ENCODE assay signal across 8 cellular contexts in the genomic region with DNA sequence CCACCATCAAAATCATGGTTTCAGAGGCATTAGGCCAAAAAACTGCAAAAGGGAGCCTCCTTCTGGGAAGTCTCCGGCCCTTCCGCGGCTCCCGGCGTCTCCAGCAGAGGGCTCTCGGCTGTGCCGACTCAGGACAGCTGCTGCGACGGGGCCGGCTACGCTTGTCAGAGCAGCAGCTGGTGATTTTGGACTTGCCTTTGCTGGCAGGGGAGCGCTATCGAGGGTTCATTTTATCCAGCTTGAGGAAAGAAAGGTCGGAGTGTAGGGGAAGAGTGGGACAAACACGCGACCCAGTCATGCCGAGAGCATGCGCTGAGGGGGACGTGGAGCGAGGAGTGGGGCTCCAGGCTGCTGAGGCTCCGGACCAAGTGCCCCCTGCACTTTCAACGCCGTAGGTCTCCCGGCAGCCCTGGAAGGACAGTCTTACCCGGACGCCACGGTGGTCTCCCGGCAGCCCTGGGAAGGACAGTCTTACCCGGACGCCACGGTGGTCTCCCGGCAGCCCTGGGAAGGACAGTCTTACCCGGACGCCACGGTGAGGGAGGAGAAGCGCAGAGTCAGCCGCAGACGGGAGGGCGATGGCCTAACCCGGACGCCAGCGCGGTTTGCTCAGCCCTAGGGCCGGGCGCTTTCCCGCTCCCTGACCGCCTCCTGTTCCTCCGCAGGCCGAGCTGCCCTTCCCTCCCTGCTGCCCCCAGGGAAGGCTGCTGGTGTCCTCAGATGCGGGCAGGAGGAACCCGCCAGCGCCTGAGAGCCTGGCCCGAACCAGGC. TPM values are rescaled to one million over a fixed set of nuclear protein-coding genes. Genes with fewer than 3 reads are reported as not detected.
DNase-seq lines count a peak whose midpoint lies in the region; ATAC-seq and TF ChIP-seq lines count a peak whose summit lies in the region.

No MANE protein-coding gene starts in this region.

- H3K4me3 ChIP-seq in esophagus muscularis mucosa (peak overlapping the region; percentile 55 to 60 (median 57)), muscle layer of duodenum (ENCODE audit: low read depth in 1 of 2, low read length in 2 of 2) (peak overlapping the region; percentile 47 to 59)

- TF ChIP-seq CTCF in GM13977 (IDR thresholded peaks at IDR 0.05; ENCODE audit: extremely low read depth, insufficient read depth, missing control alignments), result peak; percentile 82
- TF ChIP-seq CTCF in esophagus muscularis mucosa (IDR thresholded peaks at IDR 0.05), result peak; percentile 68 to 89 (median 74)

- peak overlapping the region; percentile 67 for H3K4me3 Mint-ChIP-seq in activated T-cell treated with anti-CD3 and anti-CD28 coated beads, Interleukin-2, amount 50 U/mL, for 24 hours
- H3K4me3 Mint-ChIP-seq in stimulated activated memory B cell treated with anti-CD40 and anti-IgM and Interleukin-4, amounts not matched to agents 10 μg/mL and 1 μg/mL and 100 μg/mL, for 72 hours, result peak overlapping the region; percentile 68

- WGBS in esophagus muscularis mucosa, result 1% methylated on average over 33 of the region's 53 CpGs

- TF ChIP-seq POLR2A in esophagus muscularis mucosa (IDR thresholded peaks at IDR 0.05; ENCODE audit: low read depth), result no peak

- no peaks in the 10 kb centered on the region for H3K9me3 ChIP-seq in esophagus muscularis mucosa
- no peaks in the 10 kb centered on the region for H3K9me3 ChIP-seq in muscle layer of duodenum (ENCODE audit: control insufficient read depth in 1 of 2, low read length in 2 of 2)

- H3K36me3 ChIP-seq in esophagus muscularis mucosa, result peaks cover 3 to 29% (median 25%) of the 10 kb centered on the region in 4 donors
- peaks cover 19 to 25% of the 10 kb centered on the region in 2 donors for H3K36me3 ChIP-seq in muscle layer of duodenum (ENCODE audit: control insufficient read depth in 1 of 2, insufficient read depth in 2 of 2, low read length in 2 of 2)

- peak; percentile 91 for ATAC-seq in HG02852 (IDR thresholded peaks at IDR 0.05; ENCODE audit: unreplicated experiment)
- peak; percentile 75 for ATAC-seq in stimulated activated memory B cell treated with anti-CD40 and anti-IgM and Interleukin-4, amounts not matched to agents 10 μg/mL and 1 μg/mL and 100 μg/mL, for 72 hours

- H3K27me3 ChIP-seq in esophagus muscularis mucosa (no peaks in the 10 kb centered on the region), muscle layer of duodenum (ENCODE audit: low read depth, low read length) (no peaks in the 10 kb centered on the region)

- in situ Hi-C loops in GM13977 (cut with MboI; ENCODE audit: low pct_unique_long_range_greater_than_20kb, low sequenced_read_pairs, unreplicated experiment), result no loop called here

- H3K27ac ChIP-seq in esophagus muscularis mucosa (replicated peaks in 1 of 4) (peak overlapping the region; percentile 64 to 76 (median 68)), muscle layer of duodenum (ENCODE audit: low read length) (no peak overlapping the region)

- H3K9me3 Mint-ChIP-seq in activated T-cell treated with anti-CD3 and anti-CD28 coated beads, Interleukin-2, amount 50 U/mL, for 24 hours, result no peaks in the 10 kb centered on the region
- no peaks in the 10 kb centered on the region for H3K9me3 Mint-ChIP-seq in stimulated activated memory B cell treated with anti-CD40 and anti-IgM and Interleukin-4, amounts not matched to agents 10 μg/mL and 1 μg/mL and 100 μg/mL, for 72 hours

- H3K4me1 ChIP-seq in esophagus muscularis mucosa, result peaks cover 10 to 19% (median 14%) of the 10 kb centered on the region in 4 donors
- H3K4me1 ChIP-seq in muscle layer of duodenum (ENCODE audit: control insufficient read depth in 1 of 2, insufficient read depth in 2 of 2, low read length in 2 of 2), result no peaks in the 10 kb centered on the region

- no peaks in the 10 kb centered on the region for H3K27me3 Mint-ChIP-seq in activated T-cell treated with anti-CD3 and anti-CD28 coated beads, Interleukin-2, amount 50 U/mL, for 24 hours
- no peaks in the 10 kb centered on the region for H3K27me3 Mint-ChIP-seq in stimulated activated memory B cell treated with anti-CD40 and anti-IgM and Interleukin-4, amounts not matched to agents 10 μg/mL and 1 μg/mL and 100 μg/mL, for 72 hours

- H3K27ac Mint-ChIP-seq in activated T-cell treated with anti-CD3 and anti-CD28 coated beads, Interleukin-2, amount 50 U/mL, for 24 hours, result peak overlapping the region; percentile 64
- peak overlapping the region; percentile 72 for H3K27ac Mint-ChIP-seq in stimulated activated memory B cell treated with anti-CD40 and anti-IgM and Interleukin-4, amounts not matched to agents 10 μg/mL and 1 μg/mL and 100 μg/mL, for 72 hours

- DNase-seq in GM13977 (ENCODE audit: low spot score) (peak; percentile 79), NCI-H524 (lab: John Stamatoyannopoulos, UW) (peak; percentile 71 to 78), esophagus muscularis mucosa (ENCODE audit: extremely low spot score) (peak; percentile 95), GOT3 (lab: John Stamatoyannopoulos, UW) (no peak)
- DNase-seq in activated T-cell treated with anti-CD3 and anti-CD28 coated beads, Interleukin-2, amount 50 U/mL, for 24 hours, result peak; percentile 67

- H3K4me1 Mint-ChIP-seq in activated T-cell treated with anti-CD3 and anti-CD28 coated beads, Interleukin-2, amount 50 U/mL, for 24 hours (ENCODE audit: low read depth), result peaks cover 14% of the 10 kb centered on the region
- peaks cover 13% of the 10 kb centered on the region for H3K4me1 Mint-ChIP-seq in stimulated activated memory B cell treated with anti-CD40 and anti-IgM and Interleukin-4, amounts not matched to agents 10 μg/mL and 1 μg/mL and 100 μg/mL, for 72 hours

- no peak for TF ChIP-seq EP300 in esophagus muscularis mucosa (IDR thresholded peaks at IDR 0.05)

- H3K36me3 Mint-ChIP-seq in activated T-cell treated with anti-CD3 and anti-CD28 coated beads, Interleukin-2, amount 50 U/mL, for 24 hours (ENCODE audit: low read depth), result peaks cover 71% of the 10 kb centered on the region
- H3K36me3 Mint-ChIP-seq in stimulated activated memory B cell treated with anti-CD40 and anti-IgM and Interleukin-4, amounts not matched to agents 10 μg/mL and 1 μg/mL and 100 μg/mL, for 72 hours, result peaks cover 62% of the 10 kb centered on the region

- intact Hi-C loops in esophagus muscularis mucosa (cut with DNase I), result loop anchor here (10.0 kb wide), 2 partner anchors 99 to 169 kb away; no protein-coding TSS in a partner anchor

RNA-seq across cellular contexts. Expression of a gene that starts 21.7 kb away (rescaled TPM):
- total RNA-seq in esophagus muscularis mucosa, result 10 to 100 TPM; 29.2 to 44.5 (median 38.6) TPM
